In the genomic region with DNA sequence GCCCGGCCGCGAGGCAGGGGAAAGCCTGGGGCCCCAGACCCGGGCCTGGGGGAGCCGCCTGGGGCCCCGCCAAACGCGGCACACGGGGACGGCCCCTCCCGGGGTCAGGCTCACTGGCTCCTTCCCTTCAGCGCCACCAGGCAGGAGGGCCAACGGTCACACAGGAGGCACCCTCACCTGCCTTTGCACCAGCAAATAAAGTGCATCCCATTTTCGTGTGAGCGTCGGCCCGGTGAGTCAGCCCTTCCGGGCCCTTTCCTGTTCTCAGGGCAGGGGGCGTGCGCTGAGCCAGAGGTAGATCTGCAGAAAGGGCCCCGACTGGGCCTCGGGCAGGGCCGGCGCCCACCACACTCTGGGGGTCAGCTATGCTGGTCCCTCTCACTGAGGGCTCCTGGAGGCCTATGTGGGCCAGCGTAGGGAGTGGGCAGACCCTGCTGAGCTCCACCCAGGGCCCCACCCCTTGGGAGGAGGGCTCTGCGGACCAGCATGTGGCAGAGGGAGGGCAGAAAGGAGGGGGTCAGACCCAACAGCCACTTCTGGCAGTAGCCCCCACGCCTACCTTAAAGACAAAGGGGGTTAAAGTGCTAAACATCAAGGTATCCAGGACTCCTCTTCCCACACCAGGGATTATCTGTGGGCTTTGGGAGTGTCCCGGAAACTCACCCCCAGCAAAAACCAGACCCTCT, we compare ENCODE assay signal across 8 cellular contexts. TPM values are rescaled to one million over a fixed set of nuclear protein-coding genes. Genes with fewer than 3 reads are reported as not detected.
A peak's percentile ranks its signal among the peaks of the same experiment; 100 is the strongest.
DNase-seq lines count a peak whose midpoint lies in the region; ATAC-seq, FAIRE-seq and TF ChIP-seq lines count a peak whose summit lies in the region.

No MANE protein-coding gene starts in this region.

- H3K18ac ChIP-seq in neuronal stem cell (ENCODE audit: low read length), result peak overlapping the region; percentile 83

- H3K4me1 ChIP-seq in foreskin keratinocyte, result peaks cover 3% of the 10 kb centered on the region
- H3K4me1 ChIP-seq in neuronal stem cell (ENCODE audit: control insufficient read depth in 2 of 2, insufficient read depth in 1 of 2, low read depth in 1 of 2, low read length in 2 of 2), result peaks cover 24 to 27% of the 10 kb centered on the region in 2 donors
- H3K4me1 ChIP-seq in urinary bladder (ENCODE audit: insufficient read depth), result peaks cover 1% of the 10 kb centered on the region

- peak; percentile 33 to 72 for DNase-seq in NCI-H2081 (lab: John Stamatoyannopoulos, UW)
- DNase-seq in NCI-H2081 treated with DMSO at 0.1 percent for 48 hours (lab: John Stamatoyannopoulos, UW), result no peak
- DNase-seq in HUDEP-2 (lab: John Stamatoyannopoulos, UW; ENCODE audit: unreplicated experiment in 76 of 76), result peak in 70 of 76 experiments; percentile 27 to 86 (median 64)
- peak; percentile 31 for DNase-seq in RCC 7860 (ENCODE audit: low spot score)
- DNase-seq in activated gamma-delta T cell treated with Interleukin-2 at 50 U/mL for 16 hours, result peak; percentile 69
- DNase-seq in foreskin keratinocyte, result peak; percentile 50 to 84
- no peak for DNase-seq in neuronal stem cell (ENCODE audit: low spot score)

- no peak overlapping the region for H2BK15ac ChIP-seq in neuronal stem cell (ENCODE audit: low read length)

- H2BK120ac ChIP-seq in neuronal stem cell (ENCODE audit: low read depth, low read length), result no peak overlapping the region

- H3K36me3 ChIP-seq in neuronal stem cell (replicated peaks in 1 of 2; ENCODE audit: control insufficient read depth in 2 of 2, insufficient read depth in 2 of 2, low read length in 2 of 2) (peaks cover 24 to 49% of the 10 kb centered on the region in 2 donors), urinary bladder (ENCODE audit: insufficient read depth) (no peaks in the 10 kb centered on the region)

- H3K79me1 ChIP-seq in neuronal stem cell (ENCODE audit: low read depth, low read length), result peaks cover 28% of the 10 kb centered on the region

- H4K91ac ChIP-seq in neuronal stem cell (ENCODE audit: low read depth, low read length, poor library complexity), result no peak overlapping the region

- H3K4me3 ChIP-seq in neuronal stem cell (ENCODE audit: low read length in 2 of 2) (peak overlapping the region in 1 of 2 donors; percentile 77), urinary bladder (ENCODE audit: low read depth, low read length) (peak overlapping the region; percentile 43)

- H3K27me3 ChIP-seq in foreskin keratinocyte, result no peaks in the 10 kb centered on the region
- H3K27me3 ChIP-seq in neuronal stem cell (ENCODE audit: control insufficient read depth in 3 of 3, insufficient read depth in 3 of 3, low read depth in 1 of 3, low read length in 3 of 3), result no peaks in the 10 kb centered on the region

- no peak overlapping the region for H4K8ac ChIP-seq in neuronal stem cell (ENCODE audit: low read depth, low read length)

- H3K9ac ChIP-seq in neuronal stem cell (ENCODE audit: low read depth, low read length, poor library complexity), result peak overlapping the region; percentile 70

- H3K4me2 ChIP-seq in neuronal stem cell (ENCODE audit: insufficient read depth, low read length, poor library complexity, severe bottlenecking), result peak overlapping the region; percentile 78

- H3K9me3 ChIP-seq in neuronal stem cell (replicated peaks in 1 of 2; ENCODE audit: control insufficient read depth in 2 of 2, insufficient read depth in 1 of 2, low read depth in 1 of 2, low read length in 2 of 2), result no peaks in the 10 kb centered on the region

- peak; percentile 52 for ATAC-seq in foreskin keratinocyte

- H3K27ac ChIP-seq in foreskin keratinocyte, result peak overlapping the region; percentile 17
- H3K27ac ChIP-seq in neuronal stem cell (replicated peaks; ENCODE audit: low read length), result peak overlapping the region; percentile 15
- H3K27ac ChIP-seq in urinary bladder (ENCODE audit: low read depth), result no peak overlapping the region

- peak overlapping the region; percentile 82 for H2BK5ac ChIP-seq in neuronal stem cell (ENCODE audit: low read length)

- peak overlapping the region; percentile 93 for H3K23ac ChIP-seq in neuronal stem cell (ENCODE audit: low read depth, low read length, poor library complexity)

- H3K4ac ChIP-seq in neuronal stem cell (ENCODE audit: low read length), result no peak overlapping the region

- H2AK5ac ChIP-seq in neuronal stem cell (ENCODE audit: low read depth, low read length), result peak overlapping the region; percentile 84

- no peak overlapping the region for H3K14ac ChIP-seq in neuronal stem cell (ENCODE audit: low read length)

- H2BK12ac ChIP-seq in neuronal stem cell (ENCODE audit: low read length), result peak overlapping the region; percentile 30

- TF ChIP-seq CTCF in foreskin keratinocyte (conservative IDR thresholded peaks at IDR 0.05), result peak; percentile 31

- H2AFZ ChIP-seq in neuronal stem cell (ENCODE audit: low read length), result peak overlapping the region; percentile 58

- no peak for FAIRE-seq in RCC 7860 (lab: Jason Lieb, UNC)

- no CpG with 5 or more reads among the region's 28 CpGs for WGBS in neuronal stem cell (ENCODE audit: extremely low coverage in 2 of 2, insufficient read length in 2 of 2, insufficient replicate concordance in 1 of 2), 2 donors
- 3% methylated on average over 28 of the region's 28 CpGs for WGBS in urinary bladder

RNA-seq across cellular contexts. Expression of gene UCKL1, which starts 0.9 kb away (rescaled TPM):
- 24.9 and 28.2 TPM in 2 replicates for total RNA-seq in foreskin keratinocyte
- 30.2 and 30.5 TPM in 2 replicates for polyA plus RNA-seq in foreskin keratinocyte
- 17.0 TPM for polyA plus RNA-seq in neuronal stem cell (2013, experiment 1 of 2)
- 15.6 TPM for polyA plus RNA-seq in neuronal stem cell (2013, experiment 2 of 2)
- total RNA-seq in urinary bladder, result 20.1 TPM
- polyA plus RNA-seq in urinary bladder, result 41.2 TPM

RNA-seq across cellular contexts. Expression of gene ZNF512B, which starts 12.6 kb away (rescaled TPM):
- total RNA-seq in foreskin keratinocyte (13.3 and 14.5 TPM in 2 replicates), urinary bladder (8.7 TPM)
- polyA plus RNA-seq in foreskin keratinocyte (6.5 and 6.8 TPM in 2 replicates), urinary bladder (13.8 TPM)
- polyA plus RNA-seq in neuronal stem cell (2013, experiment 1 of 2), result 7.8 TPM
- 7.3 TPM for polyA plus RNA-seq in neuronal stem cell (2013, experiment 2 of 2)

RNA-seq across cellular contexts. Expression of gene SAMD10, which starts 22.3 kb away (rescaled TPM):
- total RNA-seq in foreskin keratinocyte, result 1.7 and 1.8 TPM in 2 replicates
- 2.1 and 2.3 TPM in 2 replicates for polyA plus RNA-seq in foreskin keratinocyte
- 6.5 TPM for polyA plus RNA-seq in neuronal stem cell (2013, experiment 1 of 2)
- polyA plus RNA-seq in neuronal stem cell (2013, experiment 2 of 2), result 5.8 TPM
- 1.8 TPM for total RNA-seq in urinary bladder
- 3.8 TPM for polyA plus RNA-seq in urinary bladder

RNA-seq across cellular contexts. Expression of gene PRPF6, which starts 23.8 kb away (rescaled TPM):
- total RNA-seq in foreskin keratinocyte, result 57.8 and 62.6 TPM in 2 replicates
- polyA plus RNA-seq in foreskin keratinocyte, result 40.3 and 42.6 TPM in 2 replicates
- 50.0 TPM for polyA plus RNA-seq in neuronal stem cell (2013, experiment 1 of 2)
- polyA plus RNA-seq in neuronal stem cell (2013, experiment 2 of 2), result 49.3 TPM
- total RNA-seq in urinary bladder, result 44.1 TPM
- polyA plus RNA-seq in urinary bladder, result 71.8 TPM

Comparison
In these comparisons a context has a peak if more than half of its experiments do, and no peak if none do; other contexts are left out.
1. DNase-seq: peak in NCI-H2081 (2 of 2), HUDEP-2 (70 of 76), RCC 7860 (single experiment), activated gamma-delta T cell treated with Interleukin-2 at 50 U/mL for 16 hours (single experiment) and foreskin keratinocyte (2 of 2); none in NCI-H2081 treated with DMSO at 0.1 percent for 48 hours (single experiment) and neuronal stem cell (single experiment).